ENCODE assay signal across 27 cellular contexts in genomic region chr12:129617849-129618248, GRCh38.
"Had no signal": no experiment of that assay in that cellular context is flagged by ENCODE, and none has a peak within 500 bp of the region (broad histone marks: within the 10 kb centered on the region; RNA-seq: fewer than 3 reads in every experiment).

No MANE protein-coding gene starts in this region.

- H3K27ac Mint-ChIP-seq: activated CD4-positive, alpha-beta memory T cell treated with anti-CD3 and anti-CD28 coated beads, Interleukin-2, amount 10 ng/mL, durations not matched to agents 7 days and 5 days; activated CD4-positive, alpha-beta T cell treated with anti-CD3 and anti-CD28 coated beads, Interleukin-2, amount 10 ng/mL, durations not matched to agents 7 days and 5 days; activated naive CD4-positive, alpha-beta T cell treated with anti-CD3 and anti-CD28 coated beads, Interleukin-2, amount 10 ng/mL, durations not matched to agents 7 days and 5 days; activated naive CD4-positive, alpha-beta T cell treated with anti-CD3 and anti-CD28 coated beads, Interleukin-2, amount 50 U/mL, for 72 hours; activated naive CD8-positive, alpha-beta T cell treated with anti-CD3 and anti-CD28 coated beads, Interleukin-2, amount 10 ng/mL, durations not matched to agents 7 days and 5 days; activated T-cell treated with anti-CD3 and anti-CD28 coated beads, Interleukin-2, amount 50 U/mL, for 24 hours; activated T-cell treated with anti-CD3 and anti-CD28 coated beads, Interleukin-2, amount 50 U/mL, for 72 hours; brain; T-helper 17 cell; WTC11 had no signal

- H3K27ac ChIP-seq: ascending aorta, breast epithelium, cardiac muscle cell, colonic mucosa, VCaP had no signal

- H3K4me3 ChIP-seq: ascending aorta, breast epithelium, cardiac muscle cell, colonic mucosa had no signal

- DNase-seq: activated CD4-positive, alpha-beta memory T cell treated with anti-CD3 and anti-CD28 coated beads, Interleukin-2, amount 10 ng/mL, durations not matched to agents 7 days and 5 days; activated CD4-positive, alpha-beta T cell treated with anti-CD3 and anti-CD28 coated beads for 1 hour; activated CD4-positive, alpha-beta T cell treated with anti-CD3 and anti-CD28 coated beads for 4 hours; activated CD4-positive, alpha-beta T cell treated with anti-CD3 and anti-CD28 coated beads, Interleukin-2, amount 10 ng/mL, durations not matched to agents 7 days and 5 days; activated CD4-positive, alpha-beta T cell treated with anti-CD3 and anti-CD28 coated beads, Interleukin-2, amount 50 U/mL, for 4 hours; activated CD8-positive, alpha-beta memory T cell treated with anti-CD3 and anti-CD28 coated beads, Interleukin-2, amount 50 U/mL, for 48 hours; activated gamma-delta T cell; activated naive CD4-positive, alpha-beta T cell; activated naive CD4-positive, alpha-beta T cell treated with anti-CD3 and anti-CD28 coated beads, Interleukin-2, amount 10 ng/mL, durations not matched to agents 7 days and 5 days; activated naive CD8-positive, alpha-beta T cell treated with anti-CD3 and anti-CD28 coated beads, Interleukin-2, amount 10 ng/mL, durations not matched to agents 7 days and 5 days; activated T-cell treated with anti-CD3 and anti-CD28 coated beads for 4 hours; activated T-cell treated with anti-CD3 and anti-CD28 coated beads, Interleukin-2, amount 50 U/mL, for 24 hours; activated T-cell treated with anti-CD3 and anti-CD28 coated beads, Interleukin-2, amount 50 U/mL, for 72 hours; central memory CD4-positive, alpha-beta T cell; cerebellar nuclear complex; colonic mucosa; effector CD8-positive, alpha-beta T cell; foreskin fibroblast; head of caudate nucleus; T-helper 17 cell had no signal

- H3K27me3 ChIP-seq: ascending aorta, cardiac muscle cell, colonic mucosa had no signal

- H3K4me1 Mint-ChIP-seq: activated CD4-positive, alpha-beta memory T cell treated with anti-CD3 and anti-CD28 coated beads, Interleukin-2, amount 10 ng/mL, durations not matched to agents 7 days and 5 days; activated CD4-positive, alpha-beta T cell treated with anti-CD3 and anti-CD28 coated beads, Interleukin-2, amount 10 ng/mL, durations not matched to agents 7 days and 5 days; activated naive CD4-positive, alpha-beta T cell treated with anti-CD3 and anti-CD28 coated beads, Interleukin-2, amount 10 ng/mL, durations not matched to agents 7 days and 5 days; activated naive CD8-positive, alpha-beta T cell treated with anti-CD3 and anti-CD28 coated beads, Interleukin-2, amount 10 ng/mL, durations not matched to agents 7 days and 5 days; T-helper 17 cell; WTC11 had no signal

- H3K27me3 Mint-ChIP-seq: activated CD4-positive, alpha-beta memory T cell treated with anti-CD3 and anti-CD28 coated beads, Interleukin-2, amount 10 ng/mL, durations not matched to agents 7 days and 5 days; activated CD4-positive, alpha-beta T cell treated with anti-CD3 and anti-CD28 coated beads, Interleukin-2, amount 10 ng/mL, durations not matched to agents 7 days and 5 days; activated naive CD4-positive, alpha-beta T cell treated with anti-CD3 and anti-CD28 coated beads, Interleukin-2, amount 10 ng/mL, durations not matched to agents 7 days and 5 days; activated naive CD8-positive, alpha-beta T cell treated with anti-CD3 and anti-CD28 coated beads, Interleukin-2, amount 10 ng/mL, durations not matched to agents 7 days and 5 days; activated T-cell treated with anti-CD3 and anti-CD28 coated beads, Interleukin-2, amount 50 U/mL, for 24 hours; T-helper 17 cell had no signal

- H3K4me1 ChIP-seq: ascending aorta, breast epithelium, colonic mucosa had no signal

- H3K36me3 ChIP-seq: ascending aorta, breast epithelium, cardiac muscle cell, colonic mucosa had no signal

- H3K36me3 Mint-ChIP-seq: activated naive CD4-positive, alpha-beta T cell treated with anti-CD3 and anti-CD28 coated beads, Interleukin-2, amount 10 ng/mL, durations not matched to agents 7 days and 5 days; activated naive CD4-positive, alpha-beta T cell treated with anti-CD3 and anti-CD28 coated beads, Interleukin-2, amount 50 U/mL, for 72 hours; activated naive CD8-positive, alpha-beta T cell treated with anti-CD3 and anti-CD28 coated beads, Interleukin-2, amount 10 ng/mL, durations not matched to agents 7 days and 5 days; brain had no signal

- H3K4me3 Mint-ChIP-seq: activated CD4-positive, alpha-beta memory T cell treated with anti-CD3 and anti-CD28 coated beads, Interleukin-2, amount 10 ng/mL, durations not matched to agents 7 days and 5 days; activated CD4-positive, alpha-beta T cell treated with anti-CD3 and anti-CD28 coated beads, Interleukin-2, amount 10 ng/mL, durations not matched to agents 7 days and 5 days; activated naive CD4-positive, alpha-beta T cell treated with anti-CD3 and anti-CD28 coated beads, Interleukin-2, amount 10 ng/mL, durations not matched to agents 7 days and 5 days; activated naive CD8-positive, alpha-beta T cell treated with anti-CD3 and anti-CD28 coated beads, Interleukin-2, amount 10 ng/mL, durations not matched to agents 7 days and 5 days; activated T-cell treated with anti-CD3 and anti-CD28 coated beads, Interleukin-2, amount 50 U/mL, for 24 hours; activated T-cell treated with anti-CD3 and anti-CD28 coated beads, Interleukin-2, amount 50 U/mL, for 72 hours; brain; T-helper 17 cell; WTC11 had no signal
